ENCODE assay signal across 8 cellular contexts in genomic region chr3:197793246-197793645, GRCh38. TPM values are rescaled to one million over a fixed set of nuclear protein-coding genes. Genes with fewer than 3 reads are reported as not detected.
DNase-seq lines count a peak whose midpoint lies in the region; ATAC-seq and TF ChIP-seq lines count a peak whose summit lies in the region.

No MANE protein-coding gene starts in this region.

- H3K4me3 ChIP-seq in GM08714 (ENCODE audit: low read length) (0 out of 2 replicates have a peak overlapping the region, but pooled peaks have one; percentile 40), spleen (peak overlapping the region in 2 of 8 donors; percentile 5 to 94)

- peak overlapping the region; percentile 71 for H3K4me3 Mint-ChIP-seq in activated naive CD8-positive, alpha-beta T cell treated with anti-CD3 and anti-CD28 coated beads, Interleukin-2, amount 10 ng/mL, durations not matched to agents 7 days and 5 days
- peak overlapping the region; percentile 73 to 82 (median 81) for H3K4me3 Mint-ChIP-seq in nephron

- peaks cover 33% of the 10 kb centered on the region for H3K4me1 Mint-ChIP-seq in activated naive CD8-positive, alpha-beta T cell treated with anti-CD3 and anti-CD28 coated beads, Interleukin-2, amount 10 ng/mL, durations not matched to agents 7 days and 5 days
- peaks cover 20% of the 10 kb centered on the region for H3K4me1 Mint-ChIP-seq in nephron

- DNase-seq in HT1080 (ENCODE audit: low read depth) = peak; percentile 44
- DNase-seq in activated naive CD8-positive, alpha-beta T cell treated with anti-CD3 and anti-CD28 coated beads, Interleukin-2, amount 10 ng/mL, durations not matched to agents 7 days and 5 days = no peak
- no peak for DNase-seq in retina
- DNase-seq in spleen = no peak
- DNase-seq in head of caudate nucleus = no peak

- intact Hi-C loops in spleen (cut with DNase I; ENCODE audit: low total_unique reads) = no loop called here
- intact Hi-C loops in head of caudate nucleus (cut with DNase I) = loop anchor here (5.0 kb wide), 1 partner anchor 46 kb away; the partner anchor contains the start of gene FYTTD1

- no peaks in the 10 kb centered on the region for H3K27me3 ChIP-seq in spleen (replicated peaks in 1 of 7)

- peaks cover 3% of the 10 kb centered on the region for H3K36me3 Mint-ChIP-seq in activated naive CD8-positive, alpha-beta T cell treated with anti-CD3 and anti-CD28 coated beads, Interleukin-2, amount 10 ng/mL, durations not matched to agents 7 days and 5 days
- H3K36me3 Mint-ChIP-seq in nephron (ENCODE audit: low read depth) = no peaks in the 10 kb centered on the region

- no peaks in the 10 kb centered on the region for H3K9me3 Mint-ChIP-seq in activated naive CD8-positive, alpha-beta T cell treated with anti-CD3 and anti-CD28 coated beads, Interleukin-2, amount 10 ng/mL, durations not matched to agents 7 days and 5 days
- H3K9me3 Mint-ChIP-seq in nephron = no peaks in the 10 kb centered on the region

- no peak for TF ChIP-seq POLR2A in spleen (IDR thresholded peaks at IDR 0.05)

- TF ChIP-seq CTCF in nephron (IDR thresholded peaks at IDR 0.05; ENCODE audit: unreplicated experiment in 3 of 3) (no peak), spleen (IDR thresholded peaks at IDR 0.05 in 8 of 11, conservative IDR thresholded peaks at IDR 0.05 in 3 of 11) (no peak)

- no peaks in the 10 kb centered on the region for H3K27me3 Mint-ChIP-seq in activated naive CD8-positive, alpha-beta T cell treated with anti-CD3 and anti-CD28 coated beads, Interleukin-2, amount 10 ng/mL, durations not matched to agents 7 days and 5 days
- no peaks in the 10 kb centered on the region for H3K27me3 Mint-ChIP-seq in nephron (ENCODE audit: low read depth)

- ATAC-seq in activated naive CD8-positive, alpha-beta T cell treated with anti-CD3 and anti-CD28 coated beads, Interleukin-2, amount 10 ng/mL, durations not matched to agents 7 days and 5 days (ENCODE audit: low read depth) = peak; percentile 53
- ATAC-seq in HG03095 (IDR thresholded peaks at IDR 0.05; ENCODE audit: unreplicated experiment) = no peak

- peaks cover 0 to 5% (median 0%) of the 10 kb centered on the region in 6 donors for H3K36me3 ChIP-seq in spleen

- peak overlapping the region; percentile 63 for H3K27ac Mint-ChIP-seq in activated naive CD8-positive, alpha-beta T cell treated with anti-CD3 and anti-CD28 coated beads, Interleukin-2, amount 10 ng/mL, durations not matched to agents 7 days and 5 days
- H3K27ac Mint-ChIP-seq in nephron = peak overlapping the region; percentile 52 to 76 (median 74)

- POLR2A ChIA-PET in activated naive CD8-positive, alpha-beta T cell treated with anti-CD3 and anti-CD28 coated beads, Interleukin-2, amount 10 ng/mL, durations not matched to agents 7 days and 5 days (lab: Charles Lee) = interaction anchor here (0.8 to 1.0 kb wide), 2 partner anchors 54 to 57 kb away, joined by 3 read pairs; no protein-coding TSS in a partner anchor

- H3K4me1 ChIP-seq in spleen = peaks cover 11 to 76% (median 51%) of the 10 kb centered on the region in 6 donors

- H3K9me3 ChIP-seq in spleen = no peaks in the 10 kb centered on the region

- H3K27ac ChIP-seq in spleen = peak overlapping the region in 2 of 8 donors; percentile 28 to 29

- WGBS in spleen, 5 donors = 14 to 35% (median 32%) methylated on average over 2 of the region's 2 CpGs

RNA-seq across cellular contexts. Expression of gene LRCH3, which starts 2.2 kb away (rescaled TPM):
- total RNA-seq in HT1080 (2014; rRNA removed; shearing (Covaris generic)) = 48.6 and 63.4 TPM in 2 replicates
- 33.6 and 35.1 TPM in 2 replicates for polyA plus RNA-seq in HT1080 (2015; cell fraction: cytosol; rRNA removed)
- polyA plus RNA-seq in HT1080 (2015; cell fraction: nucleus; rRNA removed) = 83.0 and 85.6 TPM in 2 replicates
- total RNA-seq in activated naive CD8-positive, alpha-beta T cell treated with anti-CD3 and anti-CD28 coated beads, Interleukin-2, amount 10 ng/mL, durations not matched to agents 7 days and 5 days = 10 to 100 TPM; 67.1 to 83.4 TPM
- 10 to 100 TPM; 56.1 to 86.2 (median 68.8) TPM for total RNA-seq in spleen
- 10 to 100 TPM in 1 of 3 donors, 1 to 10 TPM in 2; 7.7 to 13.1 (median 8.6) TPM for polyA plus RNA-seq in spleen

RNA-seq across cellular contexts. Expression of gene FYTTD1, which starts 43.6 kb away (rescaled TPM):
- total RNA-seq in HT1080 (2014; rRNA removed; shearing (Covaris generic)) = 95.5 and 127 TPM in 2 replicates
- 43.0 and 63.2 TPM in 2 replicates for polyA plus RNA-seq in HT1080 (2015; cell fraction: cytosol; rRNA removed)
- 35.9 and 37.6 TPM in 2 replicates for polyA plus RNA-seq in HT1080 (2015; cell fraction: nucleus; rRNA removed)
- total RNA-seq in activated naive CD8-positive, alpha-beta T cell treated with anti-CD3 and anti-CD28 coated beads, Interleukin-2, amount 10 ng/mL, durations not matched to agents 7 days and 5 days = 10 to 100 TPM; 38.0 to 48.8 TPM
- 10 to 100 TPM; 28.5 to 52.6 (median 42.7) TPM for total RNA-seq in spleen
- polyA plus RNA-seq in spleen = 10 to 100 TPM; 10.9 to 15.7 (median 12.0) TPM

RNA-seq across cellular contexts. Expression of gene RUBCN, which starts 56.5 kb away (rescaled TPM):
- total RNA-seq in HT1080 (2014; rRNA removed; shearing (Covaris generic)) = 21.0 and 42.9 TPM in 2 replicates
- polyA plus RNA-seq in HT1080 (2015; cell fraction: cytosol; rRNA removed) = 24.1 and 28.4 TPM in 2 replicates
- polyA plus RNA-seq in HT1080 (2015; cell fraction: nucleus; rRNA removed) = 37.9 and 44.7 TPM in 2 replicates
- total RNA-seq in activated naive CD8-positive, alpha-beta T cell treated with anti-CD3 and anti-CD28 coated beads, Interleukin-2, amount 10 ng/mL, durations not matched to agents 7 days and 5 days = 10 to 100 TPM; 55.1 to 55.8 TPM
- total RNA-seq in spleen = 100 to 1,000 TPM in 1 of 7 donors, 10 to 100 TPM in 6; 54.7 to 129 (median 69.6) TPM
- polyA plus RNA-seq in spleen = 10 to 100 TPM in 2 of 3 donors, 1 to 10 TPM in 1; 7.5 to 19.5 (median 13.0) TPM
